In genomic region chr2:12074126-12074883, GRCh38 we compare ENCODE assay signal across 19 cellular contexts.
A peak's percentile ranks its signal among the peaks of the same experiment; 100 is the strongest.
DNase-seq lines count a peak whose midpoint lies in the region; ATAC-seq and TF ChIP-seq lines count a peak whose summit lies in the region.
"Had no signal": no experiment of that assay in that cellular context is flagged by ENCODE, and none has a peak within 500 bp of the region (broad histone marks: within the 10 kb centered on the region; RNA-seq: fewer than 3 reads in every experiment).

No MANE protein-coding gene starts in this region.

- no peak overlapping the region for H4K8ac ChIP-seq in IMR-90 (ENCODE audit: low read depth in 2 of 2, low read length in 2 of 2)

- TF ChIP-seq CTCF in GM12865 (IDR thresholded peaks at IDR 0.05; ENCODE audit: insufficient read depth, low read depth, low read length, missing control alignments) (no peak), IMR-90 (conservative IDR thresholded peaks at IDR 0.05; ENCODE audit: low read depth, low read length) (no peak)

- POLR2A ChIA-PET in IMR-90 (lab: Charles Lee; ENCODE audit: unreplicated experiment), result no interaction called here

- H3K27me3 Mint-ChIP-seq in central memory CD8-positive, alpha-beta T cell, result no peaks in the 10 kb centered on the region
- H3K27me3 Mint-ChIP-seq in natural killer cell treated with Interleukin-12 subunit alpha and Interleukin-12 subunit beta and Interleukin-15 and Interleukin-18, amount 100 ng/mL, for 72 hours, result peaks cover 16 to 17% of the 10 kb centered on the region in 2 donors
- H3K27me3 Mint-ChIP-seq: stimulated activated naive B cell treated with anti-CD40 and anti-IgM and Interleukin-4, amounts not matched to agents 10 μg/mL and 1 μg/mL and 100 μg/mL, for 72 hours had no signal

- no peak overlapping the region for H4K5ac ChIP-seq in IMR-90 (ENCODE audit: low read depth, low read length)

- no peak overlapping the region for H3K18ac ChIP-seq in IMR-90 (ENCODE audit: low read depth, low read length)

- peak overlapping the region; percentile 57 for H3K4me3 ChIP-seq in GM12865 (ENCODE audit: low read depth, low read length)
- no peak overlapping the region for H3K4me3 ChIP-seq in IMR-90 (ENCODE audit: insufficient read depth, low read depth, low read length)
- H3K4me3 ChIP-seq: dorsolateral prefrontal cortex, heart right ventricle, pancreas, smooth muscle cell had no signal

- in situ Hi-C loops in IMR-90 (cut with MboI; ENCODE audit: low sequenced_read_pairs), result no loop called here

- H3K9me3 Mint-ChIP-seq in central memory CD8-positive, alpha-beta T cell, result no peaks in the 10 kb centered on the region
- no peaks in the 10 kb centered on the region for H3K9me3 Mint-ChIP-seq in natural killer cell treated with Interleukin-12 subunit alpha and Interleukin-12 subunit beta and Interleukin-15 and Interleukin-18, amount 100 ng/mL, for 72 hours
- H3K9me3 Mint-ChIP-seq: stimulated activated naive B cell treated with anti-CD40 and anti-IgM and Interleukin-4, amounts not matched to agents 10 μg/mL and 1 μg/mL and 100 μg/mL, for 72 hours had no signal

- H2BK15ac ChIP-seq in IMR-90 (ENCODE audit: low read depth, low read length), result no peak overlapping the region

- BruUV-seq in IMR-90 (replicated peaks; lab: Mats Ljungman, UMichigan), result no TSS peak

- H2BK120ac ChIP-seq in IMR-90 (ENCODE audit: low read depth, low read length), result no peak overlapping the region

- no peaks in the 10 kb centered on the region for H3K79me1 ChIP-seq in IMR-90 (ENCODE audit: low read depth in 1 of 2, low read length in 2 of 2)

- no peak overlapping the region for H3K4me2 ChIP-seq in IMR-90 (ENCODE audit: low read depth, low read length)
- H3K4me2 ChIP-seq: smooth muscle cell had no signal

- no peaks in the 10 kb centered on the region for H3K9me3 ChIP-seq in IMR-90 (ENCODE audit: control insufficient read depth, insufficient read depth, low read length)
- H3K9me3 ChIP-seq: heart right ventricle, pancreas had no signal

- no peak overlapping the region; the same call in 1 of the 2 replicates for H3K4ac ChIP-seq in IMR-90 (ENCODE audit: low read depth, low read length)

- dilution Hi-C loops in IMR-90 (cut with HindIII; ENCODE audit: low sequenced_read_pairs, unreplicated experiment), result no loop called here

- no peak overlapping the region for H2AFZ ChIP-seq in IMR-90 (replicated peaks; ENCODE audit: low read length, poor library complexity)

- H4K20me1 ChIP-seq in IMR-90 (ENCODE audit: insufficient read depth, low read length), result no peaks in the 10 kb centered on the region

- no peak overlapping the region for H3K14ac ChIP-seq in IMR-90 (replicated peaks; ENCODE audit: low read depth, low read length)

- no peak overlapping the region for H3K23ac ChIP-seq in IMR-90 (ENCODE audit: low read depth, low read length)

- peak overlapping the region; percentile 24 for H3K27ac Mint-ChIP-seq in central memory CD8-positive, alpha-beta T cell (ENCODE audit: low read depth)
- H3K27ac Mint-ChIP-seq in natural killer cell treated with Interleukin-12 subunit alpha and Interleukin-12 subunit beta and Interleukin-15 and Interleukin-18, amount 100 ng/mL, for 72 hours, result peak overlapping the region; percentile 48 to 68
- H3K27ac Mint-ChIP-seq: stimulated activated naive B cell treated with anti-CD40 and anti-IgM and Interleukin-4, amounts not matched to agents 10 μg/mL and 1 μg/mL and 100 μg/mL, for 72 hours had no signal

- H3K4me1 Mint-ChIP-seq in central memory CD8-positive, alpha-beta T cell, result peaks cover 22% of the 10 kb centered on the region
- H3K4me1 Mint-ChIP-seq in natural killer cell treated with Interleukin-12 subunit alpha and Interleukin-12 subunit beta and Interleukin-15 and Interleukin-18, amount 100 ng/mL, for 72 hours (ENCODE audit: low read depth in 2 of 2), result peaks cover 43 to 45% of the 10 kb centered on the region in 2 donors

- intact Hi-C loops in IMR-90 (cut with micrococcal nuclease), result no loop called here
- intact Hi-C loops in posterior vena cava (cut with DNase I), result no loop called here

- ATAC-seq in IMR-90 (ENCODE audit: low read depth), result no peak
- peak; percentile 62 for ATAC-seq in central memory CD8-positive, alpha-beta T cell (replicated peaks; ENCODE audit: extremely low read depth, poor library complexity, severe bottlenecking)
- ATAC-seq in natural killer cell treated with Interleukin-12 subunit alpha and Interleukin-12 subunit beta and Interleukin-15 and Interleukin-18, amount 100 ng/mL, for 72 hours, result peak; percentile 88 to 91
- ATAC-seq in HG03159 (IDR thresholded peaks at IDR 0.05; ENCODE audit: unreplicated experiment), result no peak
- ATAC-seq: heart right ventricle; pancreas; stimulated activated naive B cell treated with anti-CD40 and anti-IgM and Interleukin-4, amounts not matched to agents 10 μg/mL and 1 μg/mL and 100 μg/mL, for 72 hours had no signal

- no peak overlapping the region for H3K9ac ChIP-seq in IMR-90 (ENCODE audit: low read depth, low read length)

- peak overlapping the region; percentile 27; the same call in 1 of the 2 replicates for H2AK5ac ChIP-seq in IMR-90 (ENCODE audit: low read depth, low read length)

- H4K91ac ChIP-seq in IMR-90 (ENCODE audit: insufficient read depth, low read depth, low read length), result no peak overlapping the region

- DNase-seq in GM12865 (ENCODE audit: low read depth), result peak; percentile 91
- DNase-seq in IMR-90, result no peak
- no peak for DNase-seq in central memory CD8-positive, alpha-beta T cell (ENCODE audit: low spot score in 2 of 2)
- DNase-seq in natural killer cell treated with Interleukin-12 subunit alpha and Interleukin-12 subunit beta and Interleukin-15 and Interleukin-18, amount 100 ng/mL, for 72 hours (ENCODE audit: low spot score), result peak; percentile 75
- no peak for DNase-seq in NCI-H1436 treated with DMSO at 0.1 percent for 48 hours (lab: John Stamatoyannopoulos, UW)
- no peak for DNase-seq in posterior vena cava (ENCODE audit: low spot score)
- DNase-seq in NCI-H1694 (lab: John Stamatoyannopoulos, UW), result no peak
- DNase-seq: activated naive CD4-positive, alpha-beta T cell treated with anti-CD3 and anti-CD28 coated beads, Interleukin-2, amount 50 U/mL, for 16 hours; brain microvascular endothelial cell; dorsolateral prefrontal cortex; GDM1; heart right ventricle; kidney glomerular epithelial cell; NCI-H1930; NCI-H69; pancreas; stimulated activated naive B cell treated with anti-CD40 and anti-IgM and Interleukin-4, amounts not matched to agents 10 μg/mL and 1 μg/mL and 100 μg/mL, for 72 hours had no signal

- H3K27ac ChIP-seq in IMR-90 (ENCODE audit: insufficient read depth, low read length), result no peak overlapping the region
- H3K27ac ChIP-seq: brain microvascular endothelial cell, dorsolateral prefrontal cortex, heart right ventricle, pancreas had no signal

- H2AK9ac ChIP-seq in IMR-90 (replicated peaks; ENCODE audit: low read depth, low read length, poor library complexity), result no peak overlapping the region

- no peak overlapping the region for H2BK5ac ChIP-seq in IMR-90 (ENCODE audit: low read depth, low read length, poor library complexity, severe bottlenecking)

- H3K56ac ChIP-seq in IMR-90 (ENCODE audit: extremely low read depth, insufficient read depth, low read length), result no peak overlapping the region

- H3K9me1 ChIP-seq in IMR-90 (ENCODE audit: insufficient read depth, low read length), result no peaks in the 10 kb centered on the region

- H3K36me3 ChIP-seq in IMR-90 (ENCODE audit: control insufficient read depth, insufficient read depth, low read length), result no peaks in the 10 kb centered on the region
- H3K36me3 ChIP-seq: brain microvascular endothelial cell, heart right ventricle, pancreas had no signal

- no CpG with 5 or more reads among the region's 8 CpGs for WGBS in IMR-90 (ENCODE audit: extremely low coverage in 2 of 2, insufficient read length in 1 of 2), 2 experiments

- CTCF ChIA-PET in IMR-90 (lab: Yijun Ruan, JAX), result no interaction called here

- no peaks in the 10 kb centered on the region for H3K36me3 Mint-ChIP-seq in central memory CD8-positive, alpha-beta T cell (ENCODE audit: insufficient read depth)
- H3K36me3 Mint-ChIP-seq in natural killer cell treated with Interleukin-12 subunit alpha and Interleukin-12 subunit beta and Interleukin-15 and Interleukin-18, amount 100 ng/mL, for 72 hours, result peaks cover 6% of the 10 kb centered on the region

- H3K4me3 Mint-ChIP-seq in central memory CD8-positive, alpha-beta T cell, result no peak overlapping the region
- peak overlapping the region; percentile 50 for H3K4me3 Mint-ChIP-seq in natural killer cell treated with Interleukin-12 subunit alpha and Interleukin-12 subunit beta and Interleukin-15 and Interleukin-18, amount 100 ng/mL, for 72 hours
- H3K4me3 Mint-ChIP-seq: stimulated activated naive B cell treated with anti-CD40 and anti-IgM and Interleukin-4, amounts not matched to agents 10 μg/mL and 1 μg/mL and 100 μg/mL, for 72 hours had no signal

- peaks cover 2% of the 10 kb centered on the region; the same call in 1 of the 2 replicates for H3K4me1 ChIP-seq in IMR-90 (ENCODE audit: control insufficient read depth, insufficient read depth, low read length)
- H3K4me1 ChIP-seq: heart right ventricle, pancreas had no signal

- no peak overlapping the region for H2BK20ac ChIP-seq in IMR-90 (ENCODE audit: low read depth, low read length)

- TF ChIP-seq POLR2A in IMR-90 (IDR thresholded peaks at IDR 0.05; ENCODE audit: low read depth, low read length), result no peak

- TF ChIP-seq RAD21 in IMR-90 (IDR thresholded peaks at IDR 0.05; ENCODE audit: low read length), result no peak

- no peaks in the 10 kb centered on the region for H3K27me3 ChIP-seq in IMR-90 (ENCODE audit: control insufficient read depth, insufficient read depth, low read length)
- H3K27me3 ChIP-seq: brain microvascular endothelial cell, heart right ventricle, pancreas had no signal

TF ChIP-seq in IMR-90, 13 proteins besides CTCF, POLR2A, EP300 and RAD21:
- TF ChIP-seq NFE2L2 (IDR thresholded peaks at IDR 0.05; ENCODE audit: low read depth, low read length) (no peak), MAZ (IDR thresholded peaks at IDR 0.05; ENCODE audit: borderline replicate concordance, low read depth, low read length) (no peak), ELK1 (IDR thresholded peaks at IDR 0.05; ENCODE audit: borderline replicate concordance, low read depth, low read length) (no peak)

Comparison
In these comparisons a context has a peak if more than half of its experiments do, and no peak if none do; other contexts are left out.
1. DNase-seq: peak in GM12865 (single experiment) and natural killer cell treated with Interleukin-12 subunit alpha and Interleukin-12 subunit beta and Interleukin-15 and Interleukin-18, amount 100 ng/mL, for 72 hours (single experiment); none in IMR-90 (single experiment), central memory CD8-positive, alpha-beta T cell (0 of 2), NCI-H1436 treated with DMSO at 0.1 percent for 48 hours (single experiment), posterior vena cava (single experiment) and NCI-H1694 (single experiment).
2. ATAC-seq: peak in central memory CD8-positive, alpha-beta T cell (single experiment) and natural killer cell treated with Interleukin-12 subunit alpha and Interleukin-12 subunit beta and Interleukin-15 and Interleukin-18, amount 100 ng/mL, for 72 hours (2 of 2); none in IMR-90 (single experiment) and HG03159 (single experiment).